In genomic region chr18:7062236-7062635, GRCh38 we compare ENCODE assay signal across 16 cellular contexts. TPM values are rescaled to one million over a fixed set of nuclear protein-coding genes. Genes with fewer than 3 reads are reported as not detected.
"Had no signal": no experiment of that assay in that cellular context is flagged by ENCODE, and none has a peak within 500 bp of the region (broad histone marks: within the 10 kb centered on the region; RNA-seq: fewer than 3 reads in every experiment).

No MANE protein-coding gene starts in this region.

- H3K9me3 ChIP-seq: gastroesophageal sphincter, right atrium auricular region had no signal

- H3K4me3 Mint-ChIP-seq: immature natural killer cell; naive thymus-derived CD4-positive, alpha-beta T cell had no signal

- H3K4me1 Mint-ChIP-seq: immature natural killer cell; naive thymus-derived CD4-positive, alpha-beta T cell had no signal

- H3K27ac ChIP-seq: coronary artery, gastroesophageal sphincter, right atrium auricular region had no signal

- H3K27me3 Mint-ChIP-seq: type B pancreatic cell had no signal

- H3K4me3 ChIP-seq: coronary artery, gastroesophageal sphincter, lung, right atrium auricular region had no signal

- ATAC-seq: gastroesophageal sphincter; left cardiac atrium; left ventricle myocardium superior; naive thymus-derived CD4-positive, alpha-beta T cell had no signal

- H3K36me3 ChIP-seq: gastroesophageal sphincter, right atrium auricular region had no signal

- H3K27me3 ChIP-seq: right atrium auricular region had no signal

- H3K9me3 Mint-ChIP-seq: type B pancreatic cell had no signal

- H3K36me3 Mint-ChIP-seq: immature natural killer cell; naive thymus-derived CD4-positive, alpha-beta T cell had no signal

- DNase-seq: effector CD4-positive, alpha-beta T cell; glutamatergic neuron; immature natural killer cell; left cardiac atrium; left ventricle myocardium superior; mesendoderm; naive thymus-derived CD4-positive, alpha-beta T cell; posterior cingulate gyrus; stimulated activated CD4-positive, alpha-beta T cell treated with anti-CD3 and anti-CD28 coated beads, Interleukin-12 subunit alpha, Interleukin-12 subunit beta, amount 100 ng/mL, for 4 hours; stimulated activated naive CD4-positive, alpha-beta T cell treated with Interleukin-2 at 50 U/mL for 16 hours had no signal

- H3K4me1 ChIP-seq: right atrium auricular region had no signal

- H3K27ac Mint-ChIP-seq: immature natural killer cell; naive thymus-derived CD4-positive, alpha-beta T cell had no signal

RNA-seq across cellular contexts. Expression of gene LAMA1, which starts 55.4 kb away (rescaled TPM):
- total RNA-seq: mononuclear cell; naive thymus-derived CD4-positive, alpha-beta T cell had no signal
